In the genomic region with DNA sequence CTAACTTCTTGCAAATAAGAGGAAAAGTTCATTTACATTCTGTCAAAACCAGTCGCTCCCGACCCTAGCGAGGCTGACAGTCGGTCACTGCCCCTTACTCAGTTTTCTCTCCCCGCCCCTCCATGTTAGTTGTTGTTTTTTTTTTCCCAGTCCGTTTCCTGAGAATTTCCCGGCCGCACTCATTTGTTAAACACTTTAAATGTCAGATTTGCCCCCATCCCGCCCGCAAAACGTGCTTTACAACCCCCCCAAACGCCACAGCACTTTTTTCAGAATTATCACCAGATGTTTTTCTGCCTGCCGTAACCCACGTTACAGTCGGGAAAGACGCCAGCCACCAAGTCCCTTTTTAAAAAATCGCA, we compare ENCODE assay signal across 8 cellular contexts.
DNase-seq lines count a peak whose midpoint lies in the region; ATAC-seq and TF ChIP-seq lines count a peak whose summit lies in the region.

No MANE protein-coding gene starts in this region.

- H3K9me3 ChIP-seq in Caco-2 (no peaks in the 10 kb centered on the region), NT2/D1 (ENCODE audit: insufficient read depth, low read length) (no peaks in the 10 kb centered on the region), parathyroid adenoma (ENCODE audit: control insufficient read depth, low read length) (no peaks in the 10 kb centered on the region)

- peaks cover 12% of the 10 kb centered on the region for H3K36me3 Mint-ChIP-seq in Caco-2 (ENCODE audit: insufficient read depth, unreplicated experiment)
- peaks cover 29% of the 10 kb centered on the region for H3K36me3 Mint-ChIP-seq in endothelial cell (ENCODE audit: low read depth, unreplicated experiment)

- peak overlapping the region; percentile 99 for H3K4me3 Mint-ChIP-seq in Caco-2 (ENCODE audit: unreplicated experiment)
- H3K4me3 Mint-ChIP-seq in endothelial cell (ENCODE audit: unreplicated experiment): peak overlapping the region; percentile 99

- CTCF ChIA-PET in Caco-2 (lab: Charles Lee): no interaction called here

- no peaks in the 10 kb centered on the region for H3K79me2 ChIP-seq in parathyroid adenoma

- no peak overlapping the region for H2AFZ ChIP-seq in parathyroid adenoma

- H3K27me3 ChIP-seq in Caco-2 (replicated peaks; ENCODE audit: control insufficient read depth, insufficient read depth, low read length): no peaks in the 10 kb centered on the region
- peaks cover 11% of the 10 kb centered on the region for H3K27me3 ChIP-seq in NT2/D1 (ENCODE audit: insufficient read depth, insufficient read length)
- H3K27me3 ChIP-seq in parathyroid adenoma (ENCODE audit: control insufficient read depth, insufficient read depth, low read length): peaks cover 3% of the 10 kb centered on the region

- no TSS peak for BruUV-seq in Caco-2 (replicated peaks; lab: Mats Ljungman, UMichigan)

- no peaks in the 10 kb centered on the region; the same call in 1 of the 2 replicates for H3K4me1 ChIP-seq in Caco-2
- H3K4me1 ChIP-seq in NT2/D1 (ENCODE audit: insufficient read depth, insufficient read length): no peaks in the 10 kb centered on the region
- no peaks in the 10 kb centered on the region for H3K4me1 ChIP-seq in parathyroid adenoma

- H3K9ac ChIP-seq in NT2/D1 (ENCODE audit: insufficient read length, low read depth) (peak overlapping the region; percentile 5), parathyroid adenoma (no peak overlapping the region)

- DNase-seq in Caco-2: no peak
- DNase-seq in NT2/D1 (ENCODE audit: low read depth, low spot score): no peak
- no peak for DNase-seq in endothelial cell (ENCODE audit: low spot score)
- no peak for DNase-seq in NCI-H446 treated with DMSO at 0.1 percent for 48 hours (lab: John Stamatoyannopoulos, UW)
- no peak for DNase-seq in cerebellum (ENCODE audit: low spot score)
- no peak for DNase-seq in SKM-1 treated with dmso at 0.1 percent for 144 hours (lab: John Stamatoyannopoulos, UW; ENCODE audit: unreplicated experiment)

- no peaks in the 10 kb centered on the region for H3K27me3 Mint-ChIP-seq in Caco-2 (ENCODE audit: insufficient read depth, unreplicated experiment)
- peaks cover 9% of the 10 kb centered on the region for H3K27me3 Mint-ChIP-seq in endothelial cell (ENCODE audit: unreplicated experiment)

- no peak for ATAC-seq in HG03520 (IDR thresholded peaks at IDR 0.05; ENCODE audit: unreplicated experiment)

- H3K9me3 Mint-ChIP-seq in Caco-2 (ENCODE audit: unreplicated experiment) (no peaks in the 10 kb centered on the region), endothelial cell (ENCODE audit: unreplicated experiment) (no peaks in the 10 kb centered on the region)

- no peak for TF ChIP-seq CTCF in Caco-2 (IDR thresholded peaks at IDR 0.05; ENCODE audit: insufficient read depth in 1 of 2, low read depth in 1 of 2, low read length in 1 of 2, severe bottlenecking in 1 of 2, unreplicated experiment in 1 of 2)
- TF ChIP-seq CTCF in endothelial cell (IDR thresholded peaks at IDR 0.05; ENCODE audit: unreplicated experiment): no peak
- no peak for TF ChIP-seq CTCF in parathyroid adenoma (IDR thresholded peaks at IDR 0.05)

- POLR2A ChIA-PET in Caco-2 (lab: Charles Lee): no interaction called here

- H3K27ac Mint-ChIP-seq in Caco-2 (ENCODE audit: unreplicated experiment) (peak overlapping the region; percentile 98), endothelial cell (ENCODE audit: unreplicated experiment) (peak overlapping the region; percentile 96)

- H3K27ac ChIP-seq in parathyroid adenoma: no peak overlapping the region

- intact Hi-C loops in Caco-2 (cut with micrococcal nuclease; ENCODE audit: unreplicated experiment): no loop called here

- H3K4me1 Mint-ChIP-seq in Caco-2 (ENCODE audit: low read depth, unreplicated experiment): no peaks in the 10 kb centered on the region
- peaks cover 35% of the 10 kb centered on the region for H3K4me1 Mint-ChIP-seq in endothelial cell (ENCODE audit: unreplicated experiment)

- H3K4me2 ChIP-seq in parathyroid adenoma (ENCODE audit: low read length): no peak overlapping the region

- no peaks in the 10 kb centered on the region for H3K36me3 ChIP-seq in Caco-2 (ENCODE audit: control insufficient read depth, insufficient read depth, low read length)
- no peaks in the 10 kb centered on the region for H3K36me3 ChIP-seq in NT2/D1 (ENCODE audit: insufficient read depth, insufficient read length, low read length)
- H3K36me3 ChIP-seq in parathyroid adenoma (ENCODE audit: control insufficient read depth, insufficient read depth, low read length): no peaks in the 10 kb centered on the region

- peak overlapping the region; percentile 77 for H3K4me3 ChIP-seq in Caco-2 (ENCODE audit: low read depth, low read length)
- peak overlapping the region; percentile 32 for H3K4me3 ChIP-seq in NT2/D1 (ENCODE audit: insufficient read length, low read depth)
- H3K4me3 ChIP-seq in parathyroid adenoma (ENCODE audit: low read depth, low read length): peak overlapping the region; percentile 22

Comparison
In these comparisons a context has a peak if more than half of its experiments do, and no peak if none do; other contexts are left out.
1. H3K4me3 ChIP-seq: peak in every context shown above with its lines; median percentile 77 in Caco-2; 32 in NT2/D1; 22 in parathyroid adenoma.